Comparison of ENCODE assay signal across 14 cellular contexts in the genomic region with DNA sequence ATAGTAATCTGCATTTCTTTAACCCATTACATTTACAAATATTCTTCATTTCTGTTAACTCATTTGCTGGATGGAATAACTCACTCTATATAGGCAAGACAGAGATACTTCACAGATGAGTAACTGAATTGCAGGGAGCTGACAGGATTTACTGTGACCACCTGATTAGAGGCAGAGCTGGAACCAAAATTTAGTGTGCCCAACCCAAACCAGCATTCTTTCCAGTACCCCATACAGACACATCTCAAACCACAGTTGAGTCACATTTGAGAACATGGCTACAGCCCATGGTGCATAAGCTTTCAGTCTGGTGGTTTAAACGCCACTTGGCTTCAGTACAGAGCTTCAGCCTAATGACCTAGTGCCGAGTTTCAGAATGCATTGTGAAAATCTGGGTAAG.
DNase-seq lines count a peak whose midpoint lies in the region; ATAC-seq and TF ChIP-seq lines count a peak whose summit lies in the region.
"Had no signal": no experiment of that assay in that cellular context is flagged by ENCODE, and none has a peak within 500 bp of the region (broad histone marks: within the 10 kb centered on the region; RNA-seq: fewer than 3 reads in every experiment).

No MANE protein-coding gene starts in this region.

- 17% methylated on average over 2 of the region's 2 CpGs for WGBS in smooth muscle cell (ENCODE audit: low lambda C conversion rate)
- WGBS in right cardiac atrium = 70% methylated on average over 2 of the region's 2 CpGs

- no peak overlapping the region for H3K27ac ChIP-seq in RWPE2 (ENCODE audit: poor library complexity, severe bottlenecking)
- peak overlapping the region; percentile 98 for H3K27ac ChIP-seq in smooth muscle cell (ENCODE audit: low read depth)
- no peak overlapping the region for H3K27ac ChIP-seq in left lung
- H3K27ac ChIP-seq in right cardiac atrium (ENCODE audit: low read length) = no peak overlapping the region
- H3K27ac ChIP-seq: testis, WERI-Rb-1 had no signal

- peak overlapping the region; percentile 90 for H3K9ac ChIP-seq in smooth muscle cell (ENCODE audit: low read depth)

- intact Hi-C loops in left lung (cut with DNase I) = no loop called here
- intact Hi-C loops in right cardiac atrium (cut with DNase I) = loop anchor here in 2 of 4 donors (10.0 kb wide), 3 partner anchors 56 to 136 kb away; a partner anchor contains a TSS

- no peaks in the 10 kb centered on the region for H3K79me2 ChIP-seq in smooth muscle cell (ENCODE audit: low read depth)

- H3K36me3 ChIP-seq in RWPE2 (ENCODE audit: low read depth) (no peaks in the 10 kb centered on the region), smooth muscle cell (ENCODE audit: low read depth) (no peaks in the 10 kb centered on the region), left lung (no peaks in the 10 kb centered on the region)
- H3K36me3 ChIP-seq: WERI-Rb-1 had no signal

- H3F3A ChIP-seq in smooth muscle cell (ENCODE audit: low read depth) = peaks cover 40% of the 10 kb centered on the region

- DNase-seq in GM03348 (ENCODE audit: low spot score) = peak; percentile 86
- DNase-seq in RWPE2 (ENCODE audit: low spot score) = no peak
- DNase-seq in fibroblast of peridontal ligament (ENCODE audit: extremely low read depth) = peak; percentile 92
- DNase-seq in smooth muscle cell (lab: John Stamatoyannopoulos, UW; ENCODE audit: unreplicated experiment) = no peak
- DNase-seq in NCI-H1105 (lab: John Stamatoyannopoulos, UW) = no peak
- DNase-seq in left lung = no peak
- DNase-seq in right cardiac atrium = no peak
- DNase-seq: CD8-positive, alpha-beta memory T cell; effector memory CD4-positive, alpha-beta T cell; GF-D8; kidney glomerular epithelial cell; NCI-H1105 treated with DMSO at 0.1 percent for 48 hours; testis; WERI-Rb-1 had no signal

- H3K4me1 ChIP-seq in RWPE2 (ENCODE audit: insufficient read depth, poor library complexity, severe bottlenecking) = no peaks in the 10 kb centered on the region
- peaks cover 47% of the 10 kb centered on the region for H3K4me1 ChIP-seq in smooth muscle cell (ENCODE audit: low read depth)
- no peaks in the 10 kb centered on the region for H3K4me1 ChIP-seq in left lung
- peaks cover 7% of the 10 kb centered on the region for H3K4me1 ChIP-seq in right cardiac atrium (ENCODE audit: control insufficient read depth, insufficient read depth, low read length)

- no peak overlapping the region for H2AFZ ChIP-seq in smooth muscle cell (ENCODE audit: low read depth)

- H3K9me3 ChIP-seq in RWPE2 (ENCODE audit: severe bottlenecking) (no peaks in the 10 kb centered on the region), smooth muscle cell (replicated peaks; ENCODE audit: low read depth) (no peaks in the 10 kb centered on the region), left lung (no peaks in the 10 kb centered on the region), right cardiac atrium (ENCODE audit: control insufficient read depth, low read length) (no peaks in the 10 kb centered on the region)
- H3K9me3 ChIP-seq: testis had no signal

- H4K20me1 ChIP-seq in smooth muscle cell (ENCODE audit: low read depth) = no peaks in the 10 kb centered on the region

- H3K4me3 ChIP-seq in RWPE2 (ENCODE audit: severe bottlenecking) (no peak overlapping the region), smooth muscle cell (no peak overlapping the region), left lung (no peak overlapping the region), right cardiac atrium (ENCODE audit: low read length) (no peak overlapping the region)
- H3K4me3 ChIP-seq: testis had no signal

- ATAC-seq in RWPE2 (ENCODE audit: low read depth) = peak; percentile 19; the same call in 1 of the 3 replicates
- ATAC-seq in left lung = no peak
- no peak for ATAC-seq in right cardiac atrium

- TF ChIP-seq CTCF in RWPE2 (IDR thresholded peaks at IDR 0.05; ENCODE audit: poor library complexity, severe bottlenecking) (no peak), smooth muscle cell (IDR thresholded peaks at IDR 0.05; ENCODE audit: borderline replicate concordance, insufficient read depth, poor library complexity, severe bottlenecking) (no peak), left lung (IDR thresholded peaks at IDR 0.05) (no peak)

- peak overlapping the region; percentile 81 for H3K4me2 ChIP-seq in smooth muscle cell

- H3K27me3 ChIP-seq in RWPE2 (ENCODE audit: insufficient read depth, poor library complexity, severe bottlenecking) (no peaks in the 10 kb centered on the region), smooth muscle cell (ENCODE audit: low read depth) (no peaks in the 10 kb centered on the region), left lung (no peaks in the 10 kb centered on the region), right cardiac atrium (ENCODE audit: control insufficient read depth, insufficient read depth) (no peaks in the 10 kb centered on the region)
- H3K27me3 ChIP-seq: testis had no signal

Comparison
In these comparisons a context has a peak if more than half of its experiments do, and no peak if none do; other contexts are left out.
1. DNase-seq: peak in GM03348 (single experiment) and fibroblast of peridontal ligament (single experiment); none in RWPE2 (single experiment), smooth muscle cell (single experiment), NCI-H1105 (single experiment), left lung (0 of 2) and right cardiac atrium (0 of 3).